Comparison of ENCODE assay signal across 8 cellular contexts in the genomic region with DNA sequence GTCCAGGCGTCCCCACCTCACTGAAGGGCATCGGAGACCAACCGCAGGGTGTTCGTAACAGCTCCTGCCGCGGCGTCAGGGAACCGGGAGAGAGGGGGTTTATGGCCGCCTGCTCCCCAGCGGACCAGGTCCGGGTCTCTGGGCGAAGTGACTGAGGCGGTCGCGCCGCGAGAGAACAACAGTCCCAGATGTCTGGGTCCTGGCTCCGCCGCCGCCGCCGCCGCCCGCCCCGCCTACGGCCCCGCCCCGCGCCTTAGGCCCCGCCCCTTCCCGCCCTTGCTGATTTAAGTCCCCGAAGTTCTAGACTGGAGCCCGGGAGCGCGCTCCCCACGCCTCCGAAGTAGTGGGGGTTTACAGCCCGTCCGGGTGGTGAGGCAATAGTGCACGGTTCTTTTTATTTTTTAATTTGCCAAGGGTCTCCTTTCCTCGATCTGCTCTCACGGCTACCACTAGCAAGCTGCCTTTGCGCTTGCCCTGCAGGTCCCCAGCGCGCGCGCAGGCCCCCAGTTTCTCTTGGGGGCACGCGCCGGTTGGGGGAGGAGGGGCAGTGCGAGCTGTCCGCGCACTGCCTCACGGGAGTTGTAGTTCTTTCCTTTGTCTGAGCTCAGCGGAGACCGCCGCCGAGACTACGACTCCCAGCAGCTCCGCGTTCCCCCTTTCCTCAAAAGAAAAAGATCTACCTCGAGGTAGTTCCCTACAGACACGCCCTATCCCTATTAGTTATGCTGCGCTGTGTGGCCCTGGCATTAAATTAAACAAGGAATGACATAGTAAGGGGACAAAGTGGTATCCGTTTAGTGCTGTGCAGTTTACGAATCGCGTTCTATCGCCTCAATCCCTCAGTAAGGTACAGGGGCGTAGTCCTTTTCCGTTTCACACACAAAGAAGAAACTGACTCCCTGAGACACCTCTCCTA.
DNase-seq lines count a peak whose midpoint lies in the region; ATAC-seq and TF ChIP-seq lines count a peak whose summit lies in the region.

PGM2L1 (minus strand) TSS at position 190 of the 916 bp plus-strand sequence. CDS start 272 bp downstream, outside the sequence.

- H3K9me3 ChIP-seq in BLaER1, result no peaks in the 10 kb centered on the region

- H3K27ac ChIP-seq in BLaER1 (peak within 1 kb of the TSS; percentile 73), coronary artery (peak within 1 kb of the TSS; percentile 87 to 94), layer of hippocampus (ENCODE audit: low read depth, low read length) (peak within 1 kb of the TSS; percentile 95)

- ATAC-seq in GM19324 (IDR thresholded peaks at IDR 0.05; ENCODE audit: low FRiP score, unreplicated experiment), result peak; percentile 93
- ATAC-seq in HG03460 (IDR thresholded peaks at IDR 0.05; ENCODE audit: unreplicated experiment), result peak; percentile 93

- TF ChIP-seq CTCF in coronary artery (IDR thresholded peaks at IDR 0.05), result no peak

- H3K36me3 ChIP-seq in BLaER1, result no peaks in the 10 kb centered on the region

- H3K4me3 ChIP-seq in BLaER1 (peak within 1 kb of the TSS; percentile 94), coronary artery (peak within 1 kb of the TSS; percentile 79)

- DNase-seq in NCI-H524 treated with DMSO at 0.1 percent for 48 hours (lab: John Stamatoyannopoulos, UW), result peak; percentile 75
- DNase-seq in activated CD4-positive, alpha-beta T cell treated with anti-CD3 and anti-CD28 coated beads for 48 hours, result peak; percentile 94
- DNase-seq in coronary artery (ENCODE audit: low spot score), result peak; percentile 96
- peak; percentile 84 to 91 (median 88) for DNase-seq in stimulated activated CD4-positive, alpha-beta T cell treated with anti-CD3 and anti-CD28 coated beads, Interleukin-1b, Interleukin-23, amount 100 ng/mL, for 24 hours (ENCODE audit: low read depth in 4 of 4, low spot score in 1 of 4)

- H3K4me2 ChIP-seq in BLaER1, result peak within 1 kb of the TSS; percentile 84

- H3K27me3 ChIP-seq in BLaER1, result no peaks in the 10 kb centered on the region
- H3K27me3 ChIP-seq in layer of hippocampus (ENCODE audit: control insufficient read depth, insufficient read depth, low read length), result no peaks in the 10 kb centered on the region

- peaks cover 12% of the 10 kb centered on the region for H3K4me1 ChIP-seq in BLaER1

- no peaks in the 10 kb centered on the region; the same call in 1 of the 2 replicates for H4K20me1 ChIP-seq in BLaER1

- H3K9ac ChIP-seq in BLaER1, result peak within 1 kb of the TSS; percentile 85

Comparison
In these comparisons a context has a peak if more than half of its experiments do, and no peak if none do; other contexts are left out.
1. Peak in every context shown above with its lines: DNase-seq, ATAC-seq, H3K4me3 ChIP-seq and H3K27ac ChIP-seq.